21 cellular contexts compared by ENCODE assay signal in the genomic region with DNA sequence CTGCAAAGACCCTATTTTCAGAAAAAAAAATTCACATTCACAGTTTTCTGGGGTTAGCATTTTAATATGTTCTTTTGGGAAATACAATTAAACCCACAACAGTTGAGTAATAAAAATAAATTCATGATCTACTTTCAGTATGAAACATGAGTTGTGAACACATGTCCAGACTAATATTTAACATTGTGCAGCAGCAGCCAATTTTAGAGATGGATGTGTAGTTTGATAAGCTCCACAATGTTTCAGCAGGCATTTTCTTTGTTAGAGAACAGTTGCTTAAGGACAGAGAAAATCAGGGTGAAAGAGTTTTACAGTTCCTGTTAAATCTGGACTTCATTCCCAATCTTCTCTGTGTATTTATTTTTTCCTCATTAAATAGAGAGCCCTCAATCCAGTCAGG.
"Had no signal": no experiment of that assay in that cellular context is flagged by ENCODE, and none has a peak within 500 bp of the region (broad histone marks: within the 10 kb centered on the region; RNA-seq: fewer than 3 reads in every experiment).

No MANE protein-coding gene starts in this region.

- DNase-seq: IMR-90; Karpas-422; KG1; MM.1S; NCI-H1105; NCI-H1417 treated with DMSO at 0.1 percent for 48 hours; NCI-H146; NCI-H1694 treated with DMSO at 0.1 percent for 48 hours; NCI-H1930; NCI-H2081; NCI-H2107; NCI-H2227 treated with DMSO at 0.1 percent for 48 hours; NCI-H524; NCI-H526 treated with DMSO at 0.1 percent for 48 hours; NCI-H748 treated with DMSO at 0.1 percent for 48 hours; NK-92 treated with Interleukin-12 subunit alpha and Interleukin-12 subunit beta, amount 100 ng/mL, for 24 hours; PC-3; SHP77; SW 1271 had no signal

- ATAC-seq: HepG2, Panc1, PC-3 had no signal
